1 cellular context compared by ENCODE assay signal in the genomic region with DNA sequence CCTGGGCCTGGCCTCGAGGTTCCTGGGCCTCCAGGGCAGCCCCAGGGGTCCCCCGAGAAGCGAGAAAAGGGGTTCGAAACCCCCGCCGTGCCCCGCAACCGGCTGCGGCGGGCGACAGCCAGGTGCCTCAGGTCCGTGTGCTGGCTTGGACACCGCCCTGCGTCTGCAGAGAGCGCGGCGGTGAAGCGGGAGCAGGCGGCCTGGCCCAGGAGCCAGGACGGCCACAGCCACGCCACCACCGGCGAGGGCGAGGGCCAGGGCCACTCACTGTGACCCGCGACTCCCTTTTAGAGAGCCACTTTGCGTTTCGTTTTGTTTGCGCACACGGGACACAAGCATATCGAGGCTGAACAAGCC.
TF ChIP-seq lines count a peak whose summit lies in the region.

No MANE protein-coding gene starts in this region.

TF ChIP-seq in GM23338, 12 proteins besides CTCF, POLR2A, EP300 and RAD21:
- no peak for TF ChIP-seq ZNF462 (CRISPR knock-in tag; IDR thresholded peaks at IDR 0.05)
- TF ChIP-seq POLR2AphosphoS5 (IDR thresholded peaks at IDR 0.05; ENCODE audit: low read depth), result no peak
- TF ChIP-seq JUNB (IDR thresholded peaks at IDR 0.05; ENCODE audit: unreplicated experiment), result no peak
- TF ChIP-seq ZNF114 (CRISPR knock-in tag; IDR thresholded peaks at IDR 0.05), result no peak
- no peak for TF ChIP-seq EZH2phosphoT487 (IDR thresholded peaks at IDR 0.05; ENCODE audit: unreplicated experiment)
- TF ChIP-seq NANOG (IDR thresholded peaks at IDR 0.05; ENCODE audit: borderline replicate concordance), result no peak
- TF ChIP-seq STAT1 (IDR thresholded peaks at IDR 0.05; ENCODE audit: unreplicated experiment), result no peak
- no peak for TF ChIP-seq ZNF331 (CRISPR knock-in tag; IDR thresholded peaks at IDR 0.05; ENCODE audit: low read depth)
- TF ChIP-seq REST (IDR thresholded peaks at IDR 0.05; ENCODE audit: unreplicated experiment), result no peak
- no peak for TF ChIP-seq CREB1 (CRISPR knock-in tag; IDR thresholded peaks at IDR 0.05; ENCODE audit: low read depth)
- TF ChIP-seq, protein P1, sequence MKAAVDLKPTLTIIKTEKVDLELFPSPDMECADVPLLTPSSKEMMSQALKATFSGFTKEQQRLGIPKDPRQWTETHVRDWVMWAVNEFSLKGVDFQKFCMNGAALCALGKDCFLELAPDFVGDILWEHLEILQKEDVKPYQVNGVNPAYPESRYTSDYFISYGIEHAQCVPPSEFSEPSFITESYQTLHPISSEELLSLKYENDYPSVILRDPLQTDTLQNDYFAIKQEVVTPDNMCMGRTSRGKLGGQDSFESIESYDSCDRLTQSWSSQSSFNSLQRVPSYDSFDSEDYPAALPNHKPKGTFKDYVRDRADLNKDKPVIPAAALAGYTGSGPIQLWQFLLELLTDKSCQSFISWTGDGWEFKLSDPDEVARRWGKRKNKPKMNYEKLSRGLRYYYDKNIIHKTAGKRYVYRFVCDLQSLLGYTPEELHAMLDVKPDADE (IDR thresholded peaks at IDR 0.05), result no peak
- no peak for TF ChIP-seq EZH2 (IDR thresholded peaks at IDR 0.05; ENCODE audit: low read depth, unreplicated experiment)
